8 cellular contexts compared by ENCODE assay signal in the genomic region with DNA sequence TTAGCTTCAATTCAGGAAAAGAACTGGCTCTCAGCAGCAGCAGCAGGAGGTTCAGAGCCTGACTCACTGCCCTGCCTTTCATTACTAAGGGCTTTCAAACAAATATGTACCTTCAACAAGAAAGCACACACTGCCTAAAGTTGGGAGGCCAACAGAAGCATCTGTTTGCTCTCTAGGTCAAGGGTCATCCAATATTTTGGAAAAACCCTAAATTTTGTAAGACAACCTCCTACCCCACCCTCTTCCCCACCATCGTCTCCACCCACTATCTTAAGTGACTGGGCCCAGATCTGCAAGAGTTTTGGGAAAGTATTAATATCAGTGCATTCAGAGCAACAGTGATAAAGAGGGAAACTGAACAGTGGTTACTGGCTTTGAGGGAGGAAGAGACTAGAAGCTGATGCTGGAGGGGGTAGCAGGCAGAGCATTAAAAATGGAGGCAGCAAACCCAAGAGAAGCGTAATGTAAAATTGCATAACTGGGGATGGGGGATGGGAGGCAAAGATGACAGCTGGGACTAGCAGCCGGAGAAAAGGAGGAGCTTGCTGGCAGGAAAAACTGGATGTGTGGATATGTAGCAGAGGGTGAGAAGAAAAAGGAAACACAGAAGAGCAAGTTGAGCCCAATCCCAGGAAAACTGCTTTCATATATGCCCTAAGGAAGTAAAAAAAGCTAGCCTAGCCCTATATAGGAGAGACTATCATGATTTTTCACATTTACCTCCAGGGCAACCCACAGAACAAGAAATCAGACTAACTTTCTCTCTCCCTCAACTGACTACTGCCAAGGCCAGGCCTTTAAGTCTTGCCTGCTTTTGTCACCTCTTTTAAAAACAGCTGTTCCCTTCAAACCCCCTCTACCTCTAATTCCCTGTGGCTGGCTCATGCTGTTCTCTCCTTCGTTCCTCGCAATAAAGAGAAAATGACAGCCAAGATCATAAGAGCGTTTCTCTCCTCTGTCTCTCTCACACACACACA. TPM values are rescaled to one million over a fixed set of nuclear protein-coding genes. Genes with fewer than 3 reads are reported as not detected.
A peak's percentile ranks its signal among the peaks of the same experiment; 100 is the strongest.
DNase-seq lines count a peak whose midpoint lies in the region; ATAC-seq and TF ChIP-seq lines count a peak whose summit lies in the region.

No MANE protein-coding gene starts in this region.

- peaks cover 0 to 2% (median 0%) of the 10 kb centered on the region in 3 donors for H3K36me3 ChIP-seq in skeletal muscle tissue (ENCODE audit: control insufficient read depth in 3 of 3, insufficient read depth in 3 of 3, low read length in 3 of 3)
- no peaks in the 10 kb centered on the region for H3K36me3 ChIP-seq in H7 (replicated peaks; ENCODE audit: control insufficient read depth, insufficient read depth, low read length)

- peak overlapping the region in 1 of 3 donors; percentile 29 for H3K4me3 ChIP-seq in skeletal muscle tissue (ENCODE audit: low read length in 3 of 3)
- H3K4me3 ChIP-seq in H7 (ENCODE audit: insufficient read depth, low read depth, low read length) = no peak overlapping the region

- peak; percentile 67 to 68 for ATAC-seq in left cardiac atrium

- intact Hi-C loops in left cardiac atrium (cut with DNase I) = no loop called here

- H3K27me3 ChIP-seq in skeletal muscle tissue (ENCODE audit: control insufficient read depth in 3 of 3, insufficient read depth in 3 of 3, low read length in 3 of 3) = no peaks in the 10 kb centered on the region
- H3K27me3 ChIP-seq in H7 (ENCODE audit: control insufficient read depth, insufficient read depth, low read length) = no peaks in the 10 kb centered on the region

- peak overlapping the region in 2 of 3 donors; percentile 24 to 57 for H3K9ac ChIP-seq in skeletal muscle tissue (ENCODE audit: low read depth in 1 of 3, low read length in 3 of 3)

- peaks cover 51 to 60% (median 59%) of the 10 kb centered on the region in 3 donors for H3K4me1 ChIP-seq in skeletal muscle tissue (ENCODE audit: control insufficient read depth in 3 of 3, insufficient read depth in 3 of 3, low read length in 3 of 3)

- H3K27ac ChIP-seq in VCaP (peak overlapping the region; percentile 48), skeletal muscle tissue (ENCODE audit: low read depth, low read length) (peak overlapping the region; percentile 64)

- TF ChIP-seq CTCF in VCaP (conservative IDR thresholded peaks at IDR 0.05) = no peak

- DNase-seq in HT1080 (ENCODE audit: low read depth) = peak; percentile 50
- peak; percentile 33 for DNase-seq in left cardiac atrium
- DNase-seq in T-helper 1 cell = no peak
- DNase-seq in H7 = no peak
- no peak for DNase-seq in ureter (ENCODE audit: low spot score)
- no peak for DNase-seq in NCI-H146 (lab: John Stamatoyannopoulos, UW)

- no peaks in the 10 kb centered on the region for H3K9me3 ChIP-seq in skeletal muscle tissue (ENCODE audit: control insufficient read depth in 3 of 3, low read length in 3 of 3)

RNA-seq across cellular contexts. Expression of gene NPTN, which starts 31.5 kb away (rescaled TPM):
- 107 and 118 TPM in 2 replicates for total RNA-seq in HT1080 (2014; rRNA removed; shearing (Covaris generic))
- polyA plus RNA-seq in HT1080 (2015; cell fraction: cytosol; rRNA removed) = 151 and 169 TPM in 2 replicates
- polyA plus RNA-seq in HT1080 (2015; cell fraction: nucleus; rRNA removed) = 177 and 197 TPM in 2 replicates
- total RNA-seq in left cardiac atrium (100 to 1,000 TPM; 175 to 223 TPM), skeletal muscle tissue (43.3 TPM), ureter (135 TPM)
- 72.9 and 85.4 TPM in 2 replicates for total RNA-seq in H7 (2014; rRNA removed; shearing (Covaris generic))

Comparison
In these comparisons a context has a peak if more than half of its experiments do, and no peak if none do; other contexts are left out.
1. DNase-seq: peak in HT1080 (single experiment) and left cardiac atrium (single experiment); none in T-helper 1 cell (0 of 5), H7 (single experiment), ureter (single experiment) and NCI-H146 (single experiment).